In genomic region chr2:32422133-32422532, GRCh38 we compare ENCODE assay signal across 1 cellular context.
A peak's percentile ranks its signal among the peaks of the same experiment; 100 is the strongest.
TF ChIP-seq lines count a peak whose summit lies in the region.

No MANE protein-coding gene starts in this region.

TF ChIP-seq in K562, 482 proteins besides CTCF, POLR2A, EP300 and RAD21 (continued from another document):
- TF ChIP-seq MAFG (tag; conservative IDR thresholded peaks at IDR 0.05) (peak; percentile 48), ATF1 (CRISPR knock-in tag; IDR thresholded peaks at IDR 0.05) (no peak), ATF1 (tag; IDR thresholded peaks at IDR 0.05) (no peak), CHAMP1 (IDR thresholded peaks at IDR 0.05) (no peak), HDAC2 (IDR thresholded peaks at IDR 0.05) (no peak), C11orf30 (IDR thresholded peaks at IDR 0.05; ENCODE audit: low read depth) (peak; percentile 69), DEAF1 (CRISPR knock-in tag; IDR thresholded peaks at IDR 0.05) (no peak), ELF1 (tag; IDR thresholded peaks at IDR 0.05) (no peak), NR0B1 (IDR thresholded peaks at IDR 0.05; ENCODE audit: partially characterized antibody) (no peak), CHD7 (IDR thresholded peaks at IDR 0.05; ENCODE audit: low read depth, low read length) (no peak), KLF6 (CRISPR knock-in tag; IDR thresholded peaks at IDR 0.05; ENCODE audit: borderline replicate concordance) (no peak), TEAD1 (CRISPR knock-in tag; IDR thresholded peaks at IDR 0.05) (no peak), MAFF (IDR thresholded peaks at IDR 0.05; ENCODE audit: low read length) (peak; percentile 15; the same call in 1 of the 2 replicates)
